Comparison of ENCODE assay signal across 8 cellular contexts in the genomic region with DNA sequence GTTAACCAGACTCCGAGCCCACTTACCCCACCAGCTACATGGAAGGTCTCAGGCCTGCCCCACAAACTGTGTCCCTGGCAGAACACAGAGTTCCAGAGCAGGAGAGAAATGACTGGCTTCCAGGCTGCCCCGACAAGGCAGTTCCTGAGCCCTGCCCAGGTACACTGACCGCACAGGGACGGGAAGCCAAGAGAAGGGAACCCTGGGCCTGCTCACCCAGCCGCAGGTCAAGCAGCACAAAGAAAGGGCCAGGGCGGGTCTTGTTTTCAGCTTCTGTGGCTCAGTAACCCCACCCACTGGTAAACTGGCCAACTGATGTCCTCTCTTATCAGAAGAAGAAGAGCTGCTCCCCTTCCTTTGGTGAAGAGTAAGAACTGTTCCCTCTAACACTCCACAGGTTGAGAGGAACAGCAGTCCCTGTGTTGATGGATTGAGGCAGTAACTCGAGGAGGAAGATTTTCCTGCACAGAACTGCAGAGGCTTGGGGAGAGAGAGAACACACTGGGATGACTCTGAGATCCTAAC.
DNase-seq lines count a peak whose midpoint lies in the region; ATAC-seq and TF ChIP-seq lines count a peak whose summit lies in the region.

No MANE protein-coding gene starts in this region.

- H3K9me3 ChIP-seq in skeletal muscle satellite cell (replicated peaks; ENCODE audit: low read length), result no peaks in the 10 kb centered on the region
- no peaks in the 10 kb centered on the region for H3K9me3 ChIP-seq in MG63

- DNase-seq in globus pallidus (ENCODE audit: low spot score), result peak; percentile 84
- no peak for DNase-seq in MG63
- DNase-seq in NCI-H446 (lab: John Stamatoyannopoulos, UW), result no peak
- DNase-seq in 8988T, result no peak

- H3K36me3 Mint-ChIP-seq in T-helper 1 cell treated with Interleukin-12 subunit alpha and Interleukin-12 subunit beta and Interleukin-4 antibody, amounts not matched to agents 30 μg/mL and 1 μg/mL, for 36 hours (ENCODE audit: low read depth), result peaks cover 55% of the 10 kb centered on the region

- ATAC-seq in HG02678 (IDR thresholded peaks at IDR 0.05; ENCODE audit: unreplicated experiment), result peak; percentile 42

- H3K4me2 ChIP-seq in skeletal muscle satellite cell (ENCODE audit: low read length), result no peak overlapping the region

- no peaks in the 10 kb centered on the region for H3K9me3 Mint-ChIP-seq in T-helper 1 cell treated with Interleukin-12 subunit alpha and Interleukin-12 subunit beta and Interleukin-4 antibody, amounts not matched to agents 30 μg/mL and 1 μg/mL, for 36 hours

- no peaks in the 10 kb centered on the region for H3K27me3 ChIP-seq in skeletal muscle satellite cell (ENCODE audit: control insufficient read depth, insufficient read depth, low read length)
- H3K27me3 ChIP-seq in MG63, result no peaks in the 10 kb centered on the region

- peaks cover 46% of the 10 kb centered on the region for H3K4me1 ChIP-seq in skeletal muscle satellite cell (ENCODE audit: control insufficient read depth, insufficient read depth, low read length)

- H3K36me3 ChIP-seq in skeletal muscle satellite cell (ENCODE audit: insufficient read depth, low read length), result peaks cover 17% of the 10 kb centered on the region
- H3K36me3 ChIP-seq in MG63, result peaks cover 9% of the 10 kb centered on the region

- peak overlapping the region; percentile 20 for H3K9ac ChIP-seq in skeletal muscle satellite cell (ENCODE audit: low read depth, low read length)

- peak; percentile 41 for TF ChIP-seq POLR2A in GM18526 (IDR thresholded peaks at IDR 0.05; ENCODE audit: extremely low read depth, insufficient read length)

- no peaks in the 10 kb centered on the region for H3K27me3 Mint-ChIP-seq in T-helper 1 cell treated with Interleukin-12 subunit alpha and Interleukin-12 subunit beta and Interleukin-4 antibody, amounts not matched to agents 30 μg/mL and 1 μg/mL, for 36 hours (ENCODE audit: low read depth)

- H3K4me1 Mint-ChIP-seq in T-helper 1 cell treated with Interleukin-12 subunit alpha and Interleukin-12 subunit beta and Interleukin-4 antibody, amounts not matched to agents 30 μg/mL and 1 μg/mL, for 36 hours (ENCODE audit: low read depth), result peaks cover 73% of the 10 kb centered on the region

- H3K27ac Mint-ChIP-seq in T-helper 1 cell treated with Interleukin-12 subunit alpha and Interleukin-12 subunit beta and Interleukin-4 antibody, amounts not matched to agents 30 μg/mL and 1 μg/mL, for 36 hours, result peak overlapping the region; percentile 97

- H3K4me3 Mint-ChIP-seq in T-helper 1 cell treated with Interleukin-12 subunit alpha and Interleukin-12 subunit beta and Interleukin-4 antibody, amounts not matched to agents 30 μg/mL and 1 μg/mL, for 36 hours, result peak overlapping the region; percentile 68

- H3K4me3 ChIP-seq in skeletal muscle satellite cell (ENCODE audit: low read length) (no peak overlapping the region), MG63 (no peak overlapping the region)
